In genomic region chr4:99852199-99852718, GRCh38 we compare ENCODE assay signal across 1 cellular context.
TF ChIP-seq lines count a peak whose summit lies in the region.

No MANE protein-coding gene starts in this region.

TF ChIP-seq in GM12878, 131 proteins besides CTCF, POLR2A, EP300 and RAD21 (continued from another document):
- TF ChIP-seq BCLAF1 (IDR thresholded peaks at IDR 0.05) (no peak), NFIC (IDR thresholded peaks at IDR 0.05; ENCODE audit: low read depth, low read length) (peak; percentile 39; the same call in 1 of the 2 replicates), KLF5 (IDR thresholded peaks at IDR 0.05; ENCODE audit: partially characterized antibody) (no peak)
